In the genomic region with DNA sequence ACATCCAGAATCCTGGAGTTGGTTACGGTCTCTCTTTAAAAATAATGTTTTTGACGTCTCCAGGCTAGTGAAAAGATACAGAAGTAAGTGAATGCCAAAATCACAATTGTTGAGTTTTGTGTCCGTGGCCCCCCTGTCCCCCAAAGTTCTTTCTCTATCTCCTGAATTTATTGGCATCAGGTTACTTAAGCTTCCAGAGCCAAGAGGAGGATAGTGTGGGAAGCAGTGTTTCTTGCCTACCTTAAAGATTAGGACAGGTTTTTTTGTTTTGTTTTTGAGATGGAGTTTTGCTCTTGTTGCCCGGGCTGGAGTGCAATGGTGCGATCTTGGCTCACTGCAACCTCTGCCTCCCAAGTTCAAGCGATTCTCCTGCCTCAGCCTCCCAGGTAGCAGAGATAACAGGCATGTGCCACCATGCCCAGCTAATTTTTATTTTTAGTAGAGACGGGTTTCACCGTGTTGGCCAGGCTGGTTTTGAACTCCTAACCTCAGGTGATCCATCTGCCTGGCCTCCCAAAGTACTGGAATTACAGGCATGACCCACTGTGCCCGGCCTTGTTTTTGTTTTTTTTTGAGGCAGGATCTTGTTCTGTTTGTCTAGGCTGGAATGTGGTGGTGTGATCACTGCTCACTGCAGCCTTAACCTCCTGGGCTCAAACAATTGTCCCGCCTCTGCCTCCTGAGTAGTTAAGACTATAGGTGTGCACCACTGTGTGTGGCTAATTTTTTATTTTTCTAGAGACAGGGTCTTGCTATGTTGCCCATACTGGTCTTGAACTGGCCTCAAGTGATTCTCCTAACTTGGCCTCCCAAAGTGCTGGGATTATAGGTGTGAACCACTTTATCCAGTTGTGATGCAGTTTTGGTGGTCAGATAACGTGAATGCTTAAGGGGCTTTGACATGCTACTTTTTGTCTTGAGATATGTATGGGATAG, we compare ENCODE assay signal across 21 cellular contexts. TPM values are rescaled to one million over a fixed set of nuclear protein-coding genes. Genes with fewer than 3 reads are reported as not detected.
A peak's percentile ranks its signal among the peaks of the same experiment; 100 is the strongest.
DNase-seq lines count a peak whose midpoint lies in the region; ATAC-seq and TF ChIP-seq lines count a peak whose summit lies in the region.
"Had no signal": no experiment of that assay in that cellular context is flagged by ENCODE, and none has a peak within 500 bp of the region (broad histone marks: within the 10 kb centered on the region; RNA-seq: fewer than 3 reads in every experiment).

No MANE protein-coding gene starts in this region.

- TF ChIP-seq CTCF in WTC11 (IDR thresholded peaks at IDR 0.05) (no peak), esophagus muscularis mucosa (IDR thresholded peaks at IDR 0.05) (no peak), progenitor cell of endocrine pancreas (IDR thresholded peaks at IDR 0.05; ENCODE audit: unreplicated experiment) (no peak)

- H3K27me3 ChIP-seq in esophagus muscularis mucosa, result no peaks in the 10 kb centered on the region
- H3K27me3 ChIP-seq: foreskin keratinocyte, right atrium auricular region had no signal

- H3K27me3 Mint-ChIP-seq in activated T-cell treated with anti-CD3 and anti-CD28 coated beads, Interleukin-2, amount 50 U/mL, for 4 hours (ENCODE audit: low read depth), result no peaks in the 10 kb centered on the region
- no peaks in the 10 kb centered on the region for H3K27me3 Mint-ChIP-seq in WTC11 (ENCODE audit: low read depth)
- no peaks in the 10 kb centered on the region for H3K27me3 Mint-ChIP-seq in progenitor cell of endocrine pancreas

- H3K27ac Mint-ChIP-seq in WTC11 (no peak overlapping the region), progenitor cell of endocrine pancreas (peak overlapping the region; percentile 88)
- H3K27ac Mint-ChIP-seq: GM23338 had no signal

- no peak for ATAC-seq in activated T-cell treated with anti-CD3 and anti-CD28 coated beads, Interleukin-2, amount 50 U/mL, for 4 hours
- ATAC-seq in WTC11, result no peak
- no peak for ATAC-seq in GM18870 (IDR thresholded peaks at IDR 0.05; ENCODE audit: unreplicated experiment)
- ATAC-seq in HG03521 (IDR thresholded peaks at IDR 0.05; ENCODE audit: unreplicated experiment), result no peak
- ATAC-seq: foreskin keratinocyte, GM23338 had no signal

- H3K4me3 Mint-ChIP-seq in activated T-cell treated with anti-CD3 and anti-CD28 coated beads, Interleukin-2, amount 50 U/mL, for 4 hours, result peak overlapping the region; percentile 19
- H3K4me3 Mint-ChIP-seq in WTC11 (no peak overlapping the region), progenitor cell of endocrine pancreas (ENCODE audit: low read depth) (no peak overlapping the region)
- H3K4me3 Mint-ChIP-seq: GM23338 had no signal

- POLR2A ChIA-PET in WTC11 (lab: Charles Lee), result no interaction called here

- no peak for TF ChIP-seq POLR2A in esophagus muscularis mucosa (IDR thresholded peaks at IDR 0.05; ENCODE audit: low read depth)

- peaks cover 75% of the 10 kb centered on the region for H3K36me3 Mint-ChIP-seq in activated T-cell treated with anti-CD3 and anti-CD28 coated beads, Interleukin-2, amount 50 U/mL, for 4 hours (ENCODE audit: insufficient read depth)
- peaks cover 89% of the 10 kb centered on the region for H3K36me3 Mint-ChIP-seq in WTC11
- peaks cover 69% of the 10 kb centered on the region for H3K36me3 Mint-ChIP-seq in progenitor cell of endocrine pancreas (ENCODE audit: insufficient read depth)

- WGBS in esophagus muscularis mucosa, result 87% methylated on average over 11 of the region's 11 CpGs

- intact Hi-C loops in esophagus muscularis mucosa (cut with DNase I), result loop anchor here (10.0 kb wide), 1 partner anchor 378 kb away; a partner anchor contains a TSS

- H3K36me3 ChIP-seq in esophagus muscularis mucosa, result peaks cover 62 to 98% (median 88%) of the 10 kb centered on the region in 4 donors

- no peaks in the 10 kb centered on the region for H3K9me3 Mint-ChIP-seq in activated T-cell treated with anti-CD3 and anti-CD28 coated beads, Interleukin-2, amount 50 U/mL, for 4 hours
- H3K9me3 Mint-ChIP-seq in WTC11 (no peaks in the 10 kb centered on the region), progenitor cell of endocrine pancreas (ENCODE audit: low read depth) (no peaks in the 10 kb centered on the region)
- H3K9me3 Mint-ChIP-seq: GM23338 had no signal

- CTCF ChIA-PET in WTC11 (lab: Charles Lee), result interaction anchor here (1.2 kb wide), 1 partner anchor 198 kb away, joined by 3 read pairs; a partner anchor contains a TSS

- H3K4me1 Mint-ChIP-seq in activated T-cell treated with anti-CD3 and anti-CD28 coated beads, Interleukin-2, amount 50 U/mL, for 4 hours (ENCODE audit: low read depth), result peaks cover 79% of the 10 kb centered on the region
- H3K4me1 Mint-ChIP-seq in WTC11 (peaks cover 19% of the 10 kb centered on the region), progenitor cell of endocrine pancreas (ENCODE audit: low read depth) (peaks cover 31% of the 10 kb centered on the region)

- TF ChIP-seq EP300 in esophagus muscularis mucosa (IDR thresholded peaks at IDR 0.05), result no peak

- H3K9me3 ChIP-seq in esophagus muscularis mucosa, result no peaks in the 10 kb centered on the region
- H3K9me3 ChIP-seq: right atrium auricular region had no signal

- no peak overlapping the region for H3K4me3 ChIP-seq in esophagus muscularis mucosa
- H3K4me3 ChIP-seq: GM23338, right atrium auricular region had no signal

- DNase-seq in activated T-cell treated with anti-CD3 and anti-CD28 coated beads, Interleukin-2, amount 50 U/mL, for 4 hours, result no peak
- DNase-seq in activated T-cell treated with anti-CD3 and anti-CD28 coated beads, Interleukin-2, amount 50 U/mL, for 48 hours, result no peak
- no peak for DNase-seq in WTC11 (ENCODE audit: low spot score)
- DNase-seq in esophagus muscularis mucosa (ENCODE audit: extremely low spot score), result peak; percentile 17
- no peak for DNase-seq in progenitor cell of endocrine pancreas (ENCODE audit: low spot score, unreplicated experiment)
- no peak for DNase-seq in activated CD4-positive, CD25-positive, alpha-beta regulatory T cell (lab: John Stamatoyannopoulos, UW)
- DNase-seq: ACHN; activated CD4-positive, alpha-beta T cell treated with anti-CD3 and anti-CD28 coated beads, Interleukin-2, amount 50 U/mL, for 48 hours; activated gamma-delta T cell; DMS79 treated with DMSO at 0.1 percent for 48 hours; foreskin keratinocyte; hypothalamus; IMR-90; NCI-H187 treated with DMSO at 0.1 percent for 48 hours; NCI-H446; nucleus accumbens had no signal

- H3K27ac ChIP-seq in esophagus muscularis mucosa (replicated peaks in 1 of 4), result no peak overlapping the region
- H3K27ac ChIP-seq: foreskin keratinocyte, right atrium auricular region, RWPE1 had no signal

- peaks cover 50 to 71% (median 59%) of the 10 kb centered on the region in 4 donors for H3K4me1 ChIP-seq in esophagus muscularis mucosa

TF ChIP-seq in WTC11, 78 proteins besides CTCF, POLR2A, EP300 and RAD21:
- TF ChIP-seq NFATC4 (CRISPR knock-in tag; IDR thresholded peaks at IDR 0.05) (no peak), RORB (CRISPR knock-in tag; IDR thresholded peaks at IDR 0.05) (0 out of 2 replicates have a peak, but pooled peaks have one; percentile 6)
- TF ChIP-seq, protein P1, sequence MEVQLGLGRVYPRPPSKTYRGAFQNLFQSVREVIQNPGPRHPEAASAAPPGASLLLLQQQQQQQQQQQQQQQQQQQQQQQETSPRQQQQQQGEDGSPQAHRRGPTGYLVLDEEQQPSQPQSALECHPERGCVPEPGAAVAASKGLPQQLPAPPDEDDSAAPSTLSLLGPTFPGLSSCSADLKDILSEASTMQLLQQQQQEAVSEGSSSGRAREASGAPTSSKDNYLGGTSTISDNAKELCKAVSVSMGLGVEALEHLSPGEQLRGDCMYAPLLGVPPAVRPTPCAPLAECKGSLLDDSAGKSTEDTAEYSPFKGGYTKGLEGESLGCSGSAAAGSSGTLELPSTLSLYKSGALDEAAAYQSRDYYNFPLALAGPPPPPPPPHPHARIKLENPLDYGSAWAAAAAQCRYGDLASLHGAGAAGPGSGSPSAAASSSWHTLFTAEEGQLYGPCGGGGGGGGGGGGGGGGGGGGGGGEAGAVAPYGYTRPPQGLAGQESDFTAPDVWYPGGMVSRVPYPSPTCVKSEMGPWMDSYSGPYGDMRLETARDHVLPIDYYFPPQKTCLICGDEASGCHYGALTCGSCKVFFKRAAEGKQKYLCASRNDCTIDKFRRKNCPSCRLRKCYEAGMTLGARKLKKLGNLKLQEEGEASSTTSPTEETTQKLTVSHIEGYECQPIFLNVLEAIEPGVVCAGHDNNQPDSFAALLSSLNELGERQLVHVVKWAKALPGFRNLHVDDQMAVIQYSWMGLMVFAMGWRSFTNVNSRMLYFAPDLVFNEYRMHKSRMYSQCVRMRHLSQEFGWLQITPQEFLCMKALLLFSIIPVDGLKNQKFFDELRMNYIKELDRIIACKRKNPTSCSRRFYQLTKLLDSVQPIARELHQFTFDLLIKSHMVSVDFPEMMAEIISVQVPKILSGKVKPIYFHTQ (CRISPR knock-in tag; IDR thresholded peaks at IDR 0.05), result 0 out of 2 replicates have a peak, but pooled peaks have one; percentile 27

RNA-seq across cellular contexts. Expression of a gene that starts 5.4 kb away (rescaled TPM):
- 100 to 1,000 TPM; 321 to 342 (median 325) TPM for total RNA-seq in activated T-cell treated with anti-CD3 and anti-CD28 coated beads, Interleukin-2, amount 50 U/mL, for 4 hours
- total RNA-seq in WTC11 (2021) (256 to 288 TPM (median 275 TPM) in 3 replicates), esophagus muscularis mucosa (100 to 1,000 TPM; 185 to 291 (median 211) TPM), progenitor cell of endocrine pancreas (379 and 402 TPM in 2 replicates)

RNA-seq across cellular contexts. Expression of a gene that starts 24.7 kb away (rescaled TPM):
- total RNA-seq in activated T-cell treated with anti-CD3 and anti-CD28 coated beads, Interleukin-2, amount 50 U/mL, for 4 hours, result not detected
- total RNA-seq in WTC11 (2021) (0.09 TPM in 1 of 3 replicates, not detected in the others), esophagus muscularis mucosa (not detected), progenitor cell of endocrine pancreas (not detected in 2 replicates)
- total RNA-seq: foreskin keratinocyte, GM23338, IMR-90 had no signal
